ENCODE assay signal across 10 cellular contexts in the genomic region with DNA sequence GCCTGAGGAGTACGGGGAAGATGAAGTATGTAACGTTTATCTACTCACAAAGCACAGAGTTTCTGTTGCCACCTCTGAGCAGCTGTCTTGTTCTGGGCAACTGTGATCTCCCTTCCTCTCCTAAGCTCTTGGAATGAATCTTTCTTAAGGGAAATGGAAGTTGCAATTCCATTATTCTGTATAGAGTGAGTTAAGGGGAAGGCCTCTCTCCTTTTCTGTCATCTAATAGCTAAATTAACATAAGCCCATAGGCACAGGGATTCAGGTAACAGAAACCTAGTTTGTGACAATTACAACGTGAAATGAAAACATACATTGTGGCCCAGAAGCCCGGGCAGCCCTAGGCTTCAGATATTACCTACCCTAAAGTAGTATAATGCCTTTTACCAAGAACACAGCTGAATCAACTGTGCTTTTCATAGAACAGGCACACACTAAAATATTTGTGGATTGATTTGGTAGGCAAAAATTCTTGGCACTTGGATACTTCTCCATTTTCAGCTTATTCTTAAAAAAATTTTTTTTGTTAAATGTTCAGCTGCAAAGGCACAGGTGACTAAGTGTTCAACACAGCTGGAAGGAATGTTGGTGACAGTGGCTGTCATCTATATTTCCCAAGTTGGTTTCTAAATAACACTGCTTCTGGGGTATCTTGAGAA. TPM values are rescaled to one million over a fixed set of nuclear protein-coding genes. Genes with fewer than 3 reads are reported as not detected.
DNase-seq lines count a peak whose midpoint lies in the region; ATAC-seq and TF ChIP-seq lines count a peak whose summit lies in the region.
"Had no signal": no experiment of that assay in that cellular context is flagged by ENCODE, and none has a peak within 500 bp of the region (broad histone marks: within the 10 kb centered on the region; RNA-seq: fewer than 3 reads in every experiment).

No MANE protein-coding gene starts in this region.

- intact Hi-C loops in CD14-positive monocyte (cut with micrococcal nuclease), result no loop called here
- intact Hi-C loops in body of pancreas (cut with DNase I), result no loop called here
- intact Hi-C loops in left colon (cut with DNase I, micrococcal nuclease), result no loop called here

- peak overlapping the region in 1 of 2 donors; percentile 85 for H3K4me3 Mint-ChIP-seq in CD14-positive monocyte

- H3K36me3 ChIP-seq in body of pancreas (replicated peaks in 1 of 2; ENCODE audit: insufficient read depth in 1 of 2, low read depth in 2 of 2) (no peaks in the 10 kb centered on the region), neutrophil (no peaks in the 10 kb centered on the region)
- H3K36me3 ChIP-seq: heart right ventricle had no signal

- H3K4me3 ChIP-seq in body of pancreas (no peak overlapping the region), neutrophil (ENCODE audit: low read depth in 1 of 2, low read length in 1 of 2) (no peak overlapping the region)
- H3K4me3 ChIP-seq: heart right ventricle had no signal

- no peak for TF ChIP-seq POLR2A in body of pancreas (IDR thresholded peaks at IDR 0.05)

- H3K27ac Mint-ChIP-seq in CD14-positive monocyte, result peak overlapping the region; percentile 87 to 96 (median 94)

- H3K27me3 ChIP-seq in body of pancreas, result no peaks in the 10 kb centered on the region
- H3K27me3 ChIP-seq in neutrophil, result no peaks in the 10 kb centered on the region
- H3K27me3 ChIP-seq: heart right ventricle had no signal

- TF ChIP-seq CTCF in CD14-positive monocyte (IDR thresholded peaks at IDR 0.05), result no peak
- TF ChIP-seq CTCF in body of pancreas (IDR thresholded peaks at IDR 0.05), result no peak
- TF ChIP-seq CTCF in neutrophil (IDR thresholded peaks at IDR 0.05), result no peak

- H3K27me3 Mint-ChIP-seq in CD14-positive monocyte (ENCODE audit: low read depth in 3 of 3), result peaks cover 0 to 5% (median 0%) of the 10 kb centered on the region in 3 donors

- no peaks in the 10 kb centered on the region for H3K9me3 ChIP-seq in body of pancreas
- H3K9me3 ChIP-seq in neutrophil, result no peaks in the 10 kb centered on the region
- H3K9me3 ChIP-seq: heart right ventricle had no signal

- ATAC-seq in body of pancreas (no peak), left colon (no peak)
- ATAC-seq: heart right ventricle had no signal

- H3K9me3 Mint-ChIP-seq in CD14-positive monocyte, result no peaks in the 10 kb centered on the region

- DNase-seq in CD14-positive monocyte (ENCODE audit: low spot score) (no peak), KG1 (lab: John Stamatoyannopoulos, UW) (peak; percentile 36), body of pancreas (no peak), NOMO-1 (lab: John Stamatoyannopoulos, UW; ENCODE audit: unreplicated experiment in 2 of 2) (no peak), left colon (no peak), HuH-7.5 (ENCODE audit: low spot score) (no peak), NCI-H510A treated with DMSO at 0.1 percent for 48 hours (lab: John Stamatoyannopoulos, UW) (no peak)
- DNase-seq: heart right ventricle, NCI-H524 had no signal

- H3K27ac ChIP-seq in body of pancreas (peak overlapping the region; percentile 29 to 63 (median 54)), neutrophil (peak overlapping the region; percentile 99)

- WGBS in body of pancreas, 2 donors, result 39% methylated on average over 4 of the region's 4 CpGs

- H3K36me3 Mint-ChIP-seq in CD14-positive monocyte, result no peaks in the 10 kb centered on the region

- peaks cover 77% of the 10 kb centered on the region for H3K4me1 ChIP-seq in body of pancreas
- peaks cover 72 to 79% of the 10 kb centered on the region in 2 experiments for H3K4me1 ChIP-seq in neutrophil (ENCODE audit: control insufficient read depth in 1 of 2, insufficient read depth in 1 of 2, low read depth in 1 of 2, low read length in 1 of 2)

- peaks cover 79% of the 10 kb centered on the region for H3K4me1 Mint-ChIP-seq in CD14-positive monocyte

RNA-seq across cellular contexts. Expression of a gene that starts 3.8 kb away (rescaled TPM):
- polyA plus RNA-seq in CD14-positive monocyte, result 10 to 100 TPM; 48.6 to 53.4 TPM
- total RNA-seq in body of pancreas (100 to 1,000 TPM; 332 to 458 TPM), left colon (100 to 1,000 TPM; 487 to 575 TPM)

RNA-seq across cellular contexts. Expression of a gene that starts 51.0 kb away (rescaled TPM):
- 10 to 100 TPM; 26.6 to 41.1 TPM for polyA plus RNA-seq in CD14-positive monocyte
- total RNA-seq in body of pancreas, result 10 to 100 TPM in 1 of 2 donors, 1 to 10 TPM in 1; 2.0 to 22.3 TPM
- 10 to 100 TPM; 12.3 to 15.7 TPM for total RNA-seq in left colon

RNA-seq across cellular contexts. Expression of a gene that starts 51.5 kb away (rescaled TPM):
- 10 to 100 TPM; 68.9 to 69.9 TPM for polyA plus RNA-seq in CD14-positive monocyte
- total RNA-seq in body of pancreas, result 10 to 100 TPM; 24.1 to 26.0 TPM
- 10 to 100 TPM; 66.8 to 79.2 TPM for total RNA-seq in left colon
